Comparison of ENCODE assay signal across 8 cellular contexts in genomic region chr19:21082011-21082975, GRCh38. TPM values are rescaled to one million over a fixed set of nuclear protein-coding genes. Genes with fewer than 3 reads are reported as not detected.
DNase-seq lines count a peak whose midpoint lies in the region; ATAC-seq and TF ChIP-seq lines count a peak whose summit lies in the region.

TSS of gene ZNF714 (plus strand) at chr19:21082203. CDS start at chr19:21098269, 16,066 bp downstream.

- TF ChIP-seq CTCF in dorsolateral prefrontal cortex (IDR thresholded peaks at IDR 0.05 in 54 of 56, conservative IDR thresholded peaks at IDR 0.05 in 2 of 56; ENCODE audit: low read depth in 1 of 56, partially characterized antibody in 56 of 56) (peak in 3 of 56 donors; percentile 3 to 20 (median 10)), right lobe of liver (IDR thresholded peaks at IDR 0.05) (no peak)

- intact Hi-C loops in dorsolateral prefrontal cortex (cut with DNase I) (no loop called here), right lobe of liver (cut with DNase I) (no loop called here)

- H3K36me3 ChIP-seq in right lobe of liver = no peaks in the 10 kb centered on the region

- TF ChIP-seq POLR2A in right lobe of liver (IDR thresholded peaks at IDR 0.05) = no peak

- ATAC-seq in GM18907 (IDR thresholded peaks at IDR 0.05; ENCODE audit: unreplicated experiment) = peak; percentile 97
- peak; percentile 93 for ATAC-seq in HG03159 (IDR thresholded peaks at IDR 0.05; ENCODE audit: unreplicated experiment)
- peak; percentile 78 to 100 (median 98) for ATAC-seq in right lobe of liver

- no peaks in the 10 kb centered on the region for H3K4me1 ChIP-seq in right lobe of liver

- H3K27ac ChIP-seq in dorsolateral prefrontal cortex = peak within 1 kb of the TSS in 23 of 59 donors; percentile 3 to 78 (median 65)
- H3K27ac ChIP-seq in right lobe of liver = peak within 1 kb of the TSS in 2 of 3 donors; percentile 14 to 22

- WGBS in right lobe of liver (ENCODE audit: insufficient coverage, low coverage, low lambda C conversion rate, missing lambda C conversion rate) = 19% methylated on average over 16 of the region's 38 CpGs

- peak within 1 kb of the TSS; percentile 39 to 89 (median 66) for H3K4me3 ChIP-seq in dorsolateral prefrontal cortex
- H3K4me3 ChIP-seq in right lobe of liver = peak within 1 kb of the TSS in 2 of 3 donors; percentile 42 to 53

- DNase-seq in ACHN = peak; percentile 85
- DNase-seq in NCI-H510A treated with DMSO at 0.1 percent for 48 hours (lab: John Stamatoyannopoulos, UW) = peak; percentile 93
- peak; percentile 76 for DNase-seq in activated CD4-positive, alpha-beta T cell treated with anti-CD3 and anti-CD28 coated beads, Interleukin-2, amount 50 U/mL, for 1 hour
- DNase-seq in dorsolateral prefrontal cortex = peak; percentile 58 to 96 (median 88)
- peak; percentile 79 to 87 (median 81) for DNase-seq in right lobe of liver
- peak; percentile 87 for DNase-seq in stimulated activated CD4-positive, alpha-beta T cell treated with anti-CD3 and anti-CD28 coated beads, Interleukin-4, amount 100 ng/mL, for 24 hours

- in situ Hi-C loops in ACHN (cut with HindIII; ENCODE audit: low pct_ligation_motif_present, low pct_unique_long_range_greater_than_20kb, low sequenced_read_pairs) = no loop called here

- no peaks in the 10 kb centered on the region for H3K27me3 ChIP-seq in dorsolateral prefrontal cortex
- H3K27me3 ChIP-seq in right lobe of liver = no peaks in the 10 kb centered on the region

- no peaks in the 10 kb centered on the region for H3K9me3 ChIP-seq in right lobe of liver

RNA-seq across cellular contexts. Expression of gene ZNF714, which starts in this region (rescaled TPM):
- total RNA-seq in dorsolateral prefrontal cortex (10 to 100 TPM in 116 of 120 experiments, 1 to 10 TPM in 4; 8.1 to 28.9 (median 17.5) TPM), right lobe of liver (1 to 10 TPM in 1 of 6 experiments, under 1 TPM in 5; 0.43 to 1.1 (median 0.67) TPM)

Comparison
In these comparisons a context has a peak if more than half of its experiments do, and no peak if none do; other contexts are left out.
1. RNA of gene ZNF714 (total RNA-seq): 8.1 to 28.9 TPM in dorsolateral prefrontal cortex; 0.43 to 1.1 TPM in right lobe of liver; every median in the first group is over 4 times any median in the second.
2. Peak in every context shown above with its lines, with median percentiles within 50 percentile points of each other: DNase-seq and ATAC-seq.